In the genomic region with DNA sequence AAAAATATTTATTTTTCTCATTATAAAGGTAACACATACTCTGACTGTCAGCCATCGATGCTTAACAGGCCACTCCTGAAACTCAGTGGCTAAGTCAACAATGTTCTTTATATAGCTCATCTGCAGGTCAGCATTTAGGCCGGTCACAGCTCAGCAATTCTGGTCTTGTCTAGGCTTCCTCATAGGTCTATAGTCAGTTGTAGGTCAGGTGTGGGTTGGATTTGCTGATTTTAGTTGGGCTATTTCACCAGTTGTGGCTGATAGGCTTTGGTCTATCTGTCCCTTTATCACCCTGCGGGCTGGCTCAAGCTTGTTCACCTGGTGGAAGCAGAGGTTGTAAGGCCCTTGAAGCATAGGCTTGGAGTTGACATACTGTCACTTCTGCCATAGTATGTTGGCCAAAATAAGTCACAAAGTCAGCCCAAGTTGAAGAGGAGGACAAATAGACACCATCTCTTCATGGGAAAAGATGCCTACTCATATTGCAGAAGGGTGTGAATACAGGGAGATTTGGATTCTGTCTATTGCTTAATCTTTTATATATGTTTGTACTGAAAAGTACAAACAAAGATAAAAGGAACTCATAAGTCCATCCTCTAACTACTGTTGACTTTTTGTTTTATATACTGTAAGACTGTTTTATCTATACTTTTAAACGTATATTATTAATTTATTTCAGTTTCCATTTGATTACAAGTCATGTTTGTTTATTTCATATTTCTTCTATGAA, we compare ENCODE assay signal across 15 cellular contexts.
A peak's percentile ranks its signal among the peaks of the same experiment; 100 is the strongest.
DNase-seq lines count a peak whose midpoint lies in the region; ATAC-seq and TF ChIP-seq lines count a peak whose summit lies in the region.
"Had no signal": no experiment of that assay in that cellular context is flagged by ENCODE, and none has a peak within 500 bp of the region (broad histone marks: within the 10 kb centered on the region; RNA-seq: fewer than 3 reads in every experiment).

No MANE protein-coding gene starts in this region.

- no peaks in the 10 kb centered on the region for H3K9me2 ChIP-seq in OCI-LY7 (ENCODE audit: insufficient read depth, low read length)

- POLR2A ChIA-PET in OCI-LY7 (lab: Charles Lee): interaction anchor here (0.6 to 0.7 kb wide), 3 partner anchors 97 to 1894 kb away, joined by 3 to 5 read pairs (median 3); no protein-coding TSS in a partner anchor

- DNase-seq in HFFc6 (no peak), NCI-H510A treated with DMSO at 0.1 percent for 48 hours (lab: John Stamatoyannopoulos, UW) (peak; percentile 73), left lung (no peak), type B pancreatic cell (ENCODE audit: extremely low spot score, unreplicated experiment) (no peak), OCI-LY7 (ENCODE audit: low spot score) (no peak), osteoblast (ENCODE audit: insufficient read length, low spot score, missing footprints) (no peak)
- DNase-seq in stimulated activated CD4-positive, alpha-beta T cell treated with anti-CD3 and anti-CD28 coated beads, Interleukin-15, amount 100 ng/mL, for 24 hours: no peak
- DNase-seq: GOT3; islet precursor cell; naive thymus-derived CD8-positive, alpha-beta T cell; NCI-H526; SJCRH30 had no signal

- H3K36me3 Mint-ChIP-seq in HFFc6 (ENCODE audit: low read depth) (peaks cover 19% of the 10 kb centered on the region), type B pancreatic cell (peaks cover 3% of the 10 kb centered on the region)

- no peaks in the 10 kb centered on the region for H3K4me1 ChIP-seq in left lung
- H3K4me1 ChIP-seq in OCI-LY7 (ENCODE audit: insufficient read depth, low read length, poor library complexity, severe bottlenecking): no peaks in the 10 kb centered on the region
- peaks cover 9% of the 10 kb centered on the region for H3K4me1 ChIP-seq in osteoblast (ENCODE audit: insufficient read depth, low read length)

- H3K4me3 ChIP-seq in left lung (no peak overlapping the region), OCI-LY7 (ENCODE audit: low read depth, low read length, poor library complexity, severe bottlenecking) (no peak overlapping the region), osteoblast (ENCODE audit: insufficient read depth, low read length) (no peak overlapping the region)
- H3K4me3 ChIP-seq: SJCRH30 had no signal

- H3K4me1 Mint-ChIP-seq in HFFc6 (ENCODE audit: low read depth) (peaks cover 38% of the 10 kb centered on the region), type B pancreatic cell (ENCODE audit: unreplicated experiment) (no peaks in the 10 kb centered on the region)
- H3K4me1 Mint-ChIP-seq: CD14-positive monocyte; naive thymus-derived CD8-positive, alpha-beta T cell had no signal

- no peak for TF ChIP-seq CTCF in HFFc6 (IDR thresholded peaks at IDR 0.05)
- TF ChIP-seq CTCF in left lung (IDR thresholded peaks at IDR 0.05): no peak
- TF ChIP-seq CTCF in type B pancreatic cell (conservative IDR thresholded peaks at IDR 0.05): no peak
- no peak for TF ChIP-seq CTCF in OCI-LY7 (conservative IDR thresholded peaks at IDR 0.05; ENCODE audit: low read length)
- TF ChIP-seq CTCF in osteoblast (IDR thresholded peaks at IDR 0.05; ENCODE audit: extremely low read depth, low read depth, low read length): no peak

- ATAC-seq in GM18498 (IDR thresholded peaks at IDR 0.05; ENCODE audit: unreplicated experiment) (peak; percentile 69), left lung (peak; percentile 76)
- ATAC-seq: naive thymus-derived CD8-positive, alpha-beta T cell had no signal

- H2AFZ ChIP-seq in OCI-LY7 (ENCODE audit: low read length) (no peak overlapping the region), osteoblast (ENCODE audit: low read length) (no peak overlapping the region)

- H3K27ac Mint-ChIP-seq in HFFc6 (peak overlapping the region; percentile 45), type B pancreatic cell (no peak overlapping the region)
- H3K27ac Mint-ChIP-seq: CD14-positive monocyte; naive thymus-derived CD8-positive, alpha-beta T cell had no signal

- H3K9me3 Mint-ChIP-seq in HFFc6 (no peaks in the 10 kb centered on the region), type B pancreatic cell (no peaks in the 10 kb centered on the region)

- CTCF ChIA-PET in OCI-LY7 (lab: Charles Lee; ENCODE audit: unreplicated experiment): no interaction called here

- H3K79me2 ChIP-seq in OCI-LY7 (ENCODE audit: insufficient read depth, low read depth, low read length) (no peaks in the 10 kb centered on the region), osteoblast (ENCODE audit: insufficient read depth, low read length) (no peaks in the 10 kb centered on the region)

- intact Hi-C loops in left lung (cut with DNase I) (no loop called here), OCI-LY7 (cut with micrococcal nuclease; ENCODE audit: unreplicated experiment) (no loop called here)

- H3K4me3 Mint-ChIP-seq in HFFc6 (peak overlapping the region; percentile 39; the same call in 1 of the 2 replicates), type B pancreatic cell (no peak overlapping the region)
- H3K4me3 Mint-ChIP-seq: CD14-positive monocyte; naive thymus-derived CD8-positive, alpha-beta T cell had no signal

- H4K20me1 ChIP-seq in OCI-LY7 (ENCODE audit: insufficient read depth, low read length) (no peaks in the 10 kb centered on the region), osteoblast (ENCODE audit: insufficient read depth, low read length) (no peaks in the 10 kb centered on the region)

- H3K27me3 Mint-ChIP-seq in HFFc6 (ENCODE audit: insufficient read depth) (no peaks in the 10 kb centered on the region), type B pancreatic cell (no peaks in the 10 kb centered on the region)
- H3K27me3 Mint-ChIP-seq: naive thymus-derived CD8-positive, alpha-beta T cell had no signal

- H3K27me3 ChIP-seq in left lung (no peaks in the 10 kb centered on the region), osteoblast (ENCODE audit: insufficient read depth, low read length) (no peaks in the 10 kb centered on the region)
- H3K27me3 ChIP-seq: foreskin keratinocyte, SJCRH30 had no signal

- no peaks in the 10 kb centered on the region for H3K9me3 ChIP-seq in left lung
- H3K9me3 ChIP-seq in OCI-LY7 (ENCODE audit: low read length): no peaks in the 10 kb centered on the region
- H3K9me3 ChIP-seq in osteoblast (ENCODE audit: low read depth, low read length): no peaks in the 10 kb centered on the region
- H3K9me3 ChIP-seq: SJCRH30 had no signal

- H3K36me3 ChIP-seq in left lung (no peaks in the 10 kb centered on the region), OCI-LY7 (ENCODE audit: insufficient read depth, low read length) (no peaks in the 10 kb centered on the region), osteoblast (ENCODE audit: insufficient read depth, low read length) (no peaks in the 10 kb centered on the region)
- H3K36me3 ChIP-seq: SJCRH30 had no signal

- no peak overlapping the region for H3K27ac ChIP-seq in left lung
- H3K27ac ChIP-seq in OCI-LY7 (ENCODE audit: low read depth, low read length, poor library complexity, severe bottlenecking): no peak overlapping the region
- H3K27ac ChIP-seq in osteoblast (ENCODE audit: low read depth, low read length): no peak overlapping the region
- H3K27ac ChIP-seq: foreskin keratinocyte, SJCRH30 had no signal

- H3K4me2 ChIP-seq in OCI-LY7 (ENCODE audit: low read length): no peak overlapping the region
- no peak overlapping the region for H3K4me2 ChIP-seq in osteoblast (ENCODE audit: insufficient read depth, low read length)

- BruUV-seq in OCI-LY7 (replicated peaks; lab: Mats Ljungman, UMichigan): no TSS peak
